Comparison of ENCODE assay signal across 20 cellular contexts in the genomic region with DNA sequence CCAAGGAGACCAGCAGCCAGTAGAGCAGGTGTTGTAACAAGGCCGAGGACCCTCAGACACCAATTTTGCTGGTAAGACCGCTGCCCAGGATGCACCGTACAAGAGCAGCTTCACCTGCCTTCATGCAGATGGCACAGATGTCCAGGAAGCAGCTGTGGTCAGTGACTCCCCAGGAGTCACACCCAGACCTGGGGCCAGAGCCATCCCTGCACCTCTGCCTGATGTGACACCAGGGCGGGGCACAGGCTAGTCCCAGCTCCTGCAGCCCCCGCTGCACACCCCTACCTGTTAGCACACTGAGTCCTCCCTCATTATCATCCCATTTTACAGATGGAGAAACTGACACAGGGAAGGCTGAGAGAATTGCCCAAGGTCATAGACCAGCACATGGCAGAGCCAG. TPM values are rescaled to one million over a fixed set of nuclear protein-coding genes. Genes with fewer than 3 reads are reported as not detected.
DNase-seq lines count a peak whose midpoint lies in the region; ATAC-seq and TF ChIP-seq lines count a peak whose summit lies in the region.
"Had no signal": no experiment of that assay in that cellular context is flagged by ENCODE, and none has a peak within 500 bp of the region (broad histone marks: within the 10 kb centered on the region; RNA-seq: fewer than 3 reads in every experiment).

No MANE protein-coding gene starts in this region.

- CTCF ChIA-PET in activated CD4-positive, alpha-beta T cell treated with anti-CD3 and anti-CD28 coated beads for 36 hours (lab: Charles Lee): interaction anchor here (0.7 kb wide), 1 partner anchor 13 kb away, joined by 3 read pairs; no protein-coding TSS in a partner anchor
- CTCF ChIA-PET in CD4-positive, alpha-beta T cell (lab: Charles Lee): interaction anchor here (0.7 kb wide), 1 partner anchor 40 kb away, joined by 4 read pairs; no protein-coding TSS in a partner anchor
- CTCF ChIA-PET in activated CD8-positive, alpha-beta T cell treated with anti-CD3 and anti-CD28 coated beads, Interleukin-2, amount 10 ng/mL, durations not matched to agents 7 days and 5 days (lab: Charles Lee): interaction anchor here (0.9 to 1.4 kb wide), 3 partner anchors 13 to 170 kb away, joined by 3 to 6 read pairs (median 4); a partner anchor contains a TSS

- H3K27me3 Mint-ChIP-seq in activated CD4-positive, alpha-beta T cell treated with anti-CD3 and anti-CD28 coated beads for 36 hours: no peaks in the 10 kb centered on the region
- no peaks in the 10 kb centered on the region for H3K27me3 Mint-ChIP-seq in CD4-positive, alpha-beta T cell
- H3K27me3 Mint-ChIP-seq in activated CD8-positive, alpha-beta T cell treated with anti-CD3 and anti-CD28 coated beads, Interleukin-2, amount 10 ng/mL, durations not matched to agents 7 days and 5 days (ENCODE audit: low read depth): no peaks in the 10 kb centered on the region
- H3K27me3 Mint-ChIP-seq in naive thymus-derived CD8-positive, alpha-beta T cell: no peaks in the 10 kb centered on the region
- H3K27me3 Mint-ChIP-seq: memory B cell had no signal

- H3K9me3 ChIP-seq in CD4-positive, alpha-beta T cell (ENCODE audit: control insufficient read depth, low read length): no peaks in the 10 kb centered on the region
- H3K9me3 ChIP-seq: MG63, prostate gland, thoracic aorta had no signal

- POLR2A ChIA-PET in activated CD4-positive, alpha-beta T cell treated with anti-CD3 and anti-CD28 coated beads for 36 hours (lab: Charles Lee): no interaction called here
- POLR2A ChIA-PET in CD4-positive, alpha-beta T cell (lab: Charles Lee): interaction anchor here (6.5 kb wide), 1 partner anchor 35 kb away, joined by 92 read pairs; a partner anchor contains a TSS
- POLR2A ChIA-PET in activated CD8-positive, alpha-beta T cell treated with anti-CD3 and anti-CD28 coated beads, Interleukin-2, amount 10 ng/mL, durations not matched to agents 7 days and 5 days (lab: Charles Lee): interaction anchor here (7.0 kb wide), 1 partner anchor 34 kb away, joined by 105 read pairs; a partner anchor contains a TSS
- POLR2A ChIA-PET in naive thymus-derived CD8-positive, alpha-beta T cell (lab: Charles Lee): interaction anchor here (8.0 kb wide), 1 partner anchor 36 kb away, joined by 133 read pairs; a partner anchor contains a TSS

- peaks cover 56% of the 10 kb centered on the region for H3K36me3 Mint-ChIP-seq in activated CD4-positive, alpha-beta T cell treated with anti-CD3 and anti-CD28 coated beads for 36 hours (ENCODE audit: low read depth)
- peaks cover 46% of the 10 kb centered on the region for H3K36me3 Mint-ChIP-seq in CD4-positive, alpha-beta T cell (ENCODE audit: low read depth)
- H3K36me3 Mint-ChIP-seq in activated CD8-positive, alpha-beta T cell treated with anti-CD3 and anti-CD28 coated beads, Interleukin-2, amount 10 ng/mL, durations not matched to agents 7 days and 5 days (ENCODE audit: low read depth): peaks cover 70% of the 10 kb centered on the region
- peaks cover 0 to 32% (median 5%) of the 10 kb centered on the region in 3 donors for H3K36me3 Mint-ChIP-seq in naive thymus-derived CD8-positive, alpha-beta T cell

- peaks cover 62% of the 10 kb centered on the region for H3K4me1 Mint-ChIP-seq in activated CD4-positive, alpha-beta T cell treated with anti-CD3 and anti-CD28 coated beads for 36 hours
- H3K4me1 Mint-ChIP-seq in CD4-positive, alpha-beta T cell (ENCODE audit: low read depth): peaks cover 73% of the 10 kb centered on the region
- peaks cover 76% of the 10 kb centered on the region for H3K4me1 Mint-ChIP-seq in activated CD8-positive, alpha-beta T cell treated with anti-CD3 and anti-CD28 coated beads, Interleukin-2, amount 10 ng/mL, durations not matched to agents 7 days and 5 days (ENCODE audit: low read depth)
- peaks cover 48 to 88% (median 83%) of the 10 kb centered on the region in 4 donors for H3K4me1 Mint-ChIP-seq in naive thymus-derived CD8-positive, alpha-beta T cell

- TF ChIP-seq CTCF in CD4-positive, alpha-beta T cell (IDR thresholded peaks at IDR 0.05): no peak

- no peak for DNase-seq in activated CD4-positive, alpha-beta T cell treated with anti-CD3 and anti-CD28 coated beads for 36 hours
- no peak for DNase-seq in activated CD4-positive, alpha-beta T cell treated with anti-CD3 and anti-CD28 coated beads, Interleukin-2, amount 50 U/mL, for 4 hours
- no peak for DNase-seq in CD4-positive, alpha-beta T cell
- no peak for DNase-seq in activated CD8-positive, alpha-beta T cell treated with anti-CD3 and anti-CD28 coated beads, Interleukin-2, amount 10 ng/mL, durations not matched to agents 7 days and 5 days
- DNase-seq in naive thymus-derived CD8-positive, alpha-beta T cell: no peak
- no peak for DNase-seq in EL
- DNase-seq in GDM1 (lab: John Stamatoyannopoulos, UW): no peak
- DNase-seq in HCEC 1CT: no peak
- DNase-seq: activated CD4-positive, alpha-beta T cell treated with anti-CD3 and anti-CD28 coated beads for 4 hours; activated effector memory CD4-positive, alpha-beta T cell treated with Interleukin-2 at 50 U/mL for 16 hours; DMS79 treated with DMSO at 0.1 percent for 48 hours; GM23248; MG63; NCI-H748 treated with DMSO at 0.1 percent for 48 hours; nephron progenitor cell; small intestine; stimulated activated CD8-positive, alpha-beta memory T cell treated with anti-CD3 and anti-CD28 coated beads, Interleukin-4, amount 100 ng/mL, for 48 hours had no signal

- H3K4me3 Mint-ChIP-seq in activated CD4-positive, alpha-beta T cell treated with anti-CD3 and anti-CD28 coated beads for 36 hours: peak overlapping the region; percentile 22
- H3K4me3 Mint-ChIP-seq in CD4-positive, alpha-beta T cell: peak overlapping the region; percentile 7
- H3K4me3 Mint-ChIP-seq in activated CD8-positive, alpha-beta T cell treated with anti-CD3 and anti-CD28 coated beads, Interleukin-2, amount 10 ng/mL, durations not matched to agents 7 days and 5 days: peak overlapping the region; percentile 94
- H3K4me3 Mint-ChIP-seq in naive thymus-derived CD8-positive, alpha-beta T cell: peak overlapping the region in 9 of 10 donors; percentile 20 to 99 (median 77)
- H3K4me3 Mint-ChIP-seq: nephron progenitor cell had no signal

- intact Hi-C loops in activated CD4-positive, alpha-beta T cell treated with anti-CD3 and anti-CD28 coated beads for 36 hours (cut with DNase I, micrococcal nuclease): loop anchor here in 1 of 2 experiments (5.0 to 10.0 kb wide), 2 partner anchors 168 to 755 kb away; a partner anchor contains a TSS
- intact Hi-C loops in CD4-positive, alpha-beta T cell (cut with DNase I, micrococcal nuclease): loop anchor here in 1 of 2 experiments (10.0 kb wide), 2 partner anchors 175 to 205 kb away; a partner anchor contains a TSS

- peak overlapping the region; percentile 97 for H3K27ac Mint-ChIP-seq in activated CD4-positive, alpha-beta T cell treated with anti-CD3 and anti-CD28 coated beads for 36 hours
- peak overlapping the region; percentile 25 for H3K27ac Mint-ChIP-seq in CD4-positive, alpha-beta T cell
- H3K27ac Mint-ChIP-seq in activated CD8-positive, alpha-beta T cell treated with anti-CD3 and anti-CD28 coated beads, Interleukin-2, amount 10 ng/mL, durations not matched to agents 7 days and 5 days: peak overlapping the region; percentile 99
- H3K27ac Mint-ChIP-seq in naive thymus-derived CD8-positive, alpha-beta T cell: peak overlapping the region; percentile 20 to 99 (median 88)
- H3K27ac Mint-ChIP-seq: nephron progenitor cell had no signal

- ATAC-seq in activated CD4-positive, alpha-beta T cell treated with anti-CD3 and anti-CD28 coated beads for 36 hours: no peak
- no peak for ATAC-seq in CD4-positive, alpha-beta T cell (ENCODE audit: poor library complexity)
- no peak for ATAC-seq in activated CD8-positive, alpha-beta T cell treated with anti-CD3 and anti-CD28 coated beads, Interleukin-2, amount 10 ng/mL, durations not matched to agents 7 days and 5 days
- ATAC-seq in naive thymus-derived CD8-positive, alpha-beta T cell: no peak

- H3K9me3 Mint-ChIP-seq in activated CD4-positive, alpha-beta T cell treated with anti-CD3 and anti-CD28 coated beads for 36 hours (ENCODE audit: low read depth): no peaks in the 10 kb centered on the region
- H3K9me3 Mint-ChIP-seq in CD4-positive, alpha-beta T cell: no peaks in the 10 kb centered on the region
- no peaks in the 10 kb centered on the region for H3K9me3 Mint-ChIP-seq in activated CD8-positive, alpha-beta T cell treated with anti-CD3 and anti-CD28 coated beads, Interleukin-2, amount 10 ng/mL, durations not matched to agents 7 days and 5 days (ENCODE audit: insufficient read depth)
- no peaks in the 10 kb centered on the region for H3K9me3 Mint-ChIP-seq in naive thymus-derived CD8-positive, alpha-beta T cell
- H3K9me3 Mint-ChIP-seq: memory B cell, nephron progenitor cell had no signal

- H3K27me3 ChIP-seq in CD4-positive, alpha-beta T cell (ENCODE audit: control insufficient read depth, insufficient read depth, low read length): no peaks in the 10 kb centered on the region
- H3K27me3 ChIP-seq: MG63 had no signal

- H3K27ac ChIP-seq in CD4-positive, alpha-beta T cell (ENCODE audit: low read depth, low read length): peak overlapping the region; percentile 10
- H3K27ac ChIP-seq: GM23248, prostate gland, thoracic aorta had no signal

RNA-seq across cellular contexts. Expression of a gene that starts 16.3 kb away (rescaled TPM):
- 100 to 1,000 TPM; 231 to 258 TPM for total RNA-seq in activated CD4-positive, alpha-beta T cell treated with anti-CD3 and anti-CD28 coated beads for 36 hours
- 100 to 1,000 TPM; 147 to 155 TPM for total RNA-seq in CD4-positive, alpha-beta T cell
- 100 to 1,000 TPM; 343 to 360 TPM for total RNA-seq in activated CD8-positive, alpha-beta T cell treated with anti-CD3 and anti-CD28 coated beads, Interleukin-2, amount 10 ng/mL, durations not matched to agents 7 days and 5 days
- 100 to 1,000 TPM; 189 to 190 TPM for total RNA-seq in naive thymus-derived CD8-positive, alpha-beta T cell
- polyA plus RNA-seq in naive thymus-derived CD8-positive, alpha-beta T cell: 10 to 100 TPM; 17.8 to 46.6 (median 21.4) TPM

RNA-seq across cellular contexts. Expression of a gene that starts 37.1 kb away (rescaled TPM):
- total RNA-seq in activated CD4-positive, alpha-beta T cell treated with anti-CD3 and anti-CD28 coated beads for 36 hours: 10 to 100 TPM; 12.9 to 14.1 TPM
- 1 to 10 TPM; 6.2 to 7.7 TPM for total RNA-seq in CD4-positive, alpha-beta T cell
- 10 to 100 TPM; 15.6 to 17.2 TPM for total RNA-seq in activated CD8-positive, alpha-beta T cell treated with anti-CD3 and anti-CD28 coated beads, Interleukin-2, amount 10 ng/mL, durations not matched to agents 7 days and 5 days
- 1 to 10 TPM; 6.2 to 6.3 TPM for total RNA-seq in naive thymus-derived CD8-positive, alpha-beta T cell
- polyA plus RNA-seq in naive thymus-derived CD8-positive, alpha-beta T cell: under 1 TPM; 0.14 to 0.97 (median 0.22) TPM

Comparison
In these comparisons a context has a peak if more than half of its experiments do, and no peak if none do; other contexts are left out.
1. H3K27ac Mint-ChIP-seq: peak in every context shown above with its lines; median percentile 99 in activated CD8-positive, alpha-beta T cell treated with anti-CD3 and anti-CD28 coated beads, Interleukin-2, amount 10 ng/mL, durations not matched to agents 7 days and 5 days; 97 in activated CD4-positive, alpha-beta T cell treated with anti-CD3 and anti-CD28 coated beads for 36 hours; 88 in naive thymus-derived CD8-positive, alpha-beta T cell; 25 in CD4-positive, alpha-beta T cell.
2. H3K4me3 Mint-ChIP-seq: peak in every context shown above with its lines; median percentile 94 in activated CD8-positive, alpha-beta T cell treated with anti-CD3 and anti-CD28 coated beads, Interleukin-2, amount 10 ng/mL, durations not matched to agents 7 days and 5 days; 77 in naive thymus-derived CD8-positive, alpha-beta T cell; 22 in activated CD4-positive, alpha-beta T cell treated with anti-CD3 and anti-CD28 coated beads for 36 hours; 7 in CD4-positive, alpha-beta T cell.